ENCODE assay signal across 10 cellular contexts in genomic region chr15:36810656-36811449, GRCh38.
DNase-seq lines count a peak whose midpoint lies in the region; ATAC-seq, FAIRE-seq and TF ChIP-seq lines count a peak whose summit lies in the region.
"Had no signal": no experiment of that assay in that cellular context is flagged by ENCODE, and none has a peak within 500 bp of the region (broad histone marks: within the 10 kb centered on the region; RNA-seq: fewer than 3 reads in every experiment).

No MANE protein-coding gene starts in this region.

- no peaks in the 10 kb centered on the region for H3K27me3 Mint-ChIP-seq in mesothelial cell of epicardium (ENCODE audit: low read depth)

- H3K27ac Mint-ChIP-seq in mesothelial cell of epicardium = peak overlapping the region; percentile 97

- no peak overlapping the region for H3K4me3 Mint-ChIP-seq in mesothelial cell of epicardium

- no peak for DNase-seq in GM12891 (ENCODE audit: insufficient read length, low spot score)
- peak; percentile 7 for DNase-seq in RPMI7951 (ENCODE audit: low read depth)
- no peak for DNase-seq in mesothelial cell of epicardium (ENCODE audit: low spot score in 2 of 2, unreplicated experiment in 2 of 2)
- no peak for DNase-seq in NCI-H446 treated with DMSO at 0.1 percent for 48 hours (lab: John Stamatoyannopoulos, UW)
- DNase-seq in NCI-H1048 (lab: John Stamatoyannopoulos, UW) = no peak
- DNase-seq: activated CD4-positive, CD25-positive, alpha-beta regulatory T cell; body of pancreas had no signal

- no peak for TF ChIP-seq POLR2A in GM12891 (IDR thresholded peaks at IDR 0.05; ENCODE audit: low read depth, low read length)

- H3K36me3 Mint-ChIP-seq in mesothelial cell of epicardium = no peaks in the 10 kb centered on the region

- H3K4me1 Mint-ChIP-seq in mesothelial cell of epicardium = peaks cover 90% of the 10 kb centered on the region

- no peak for FAIRE-seq in GM12891 (lab: Jason Lieb, UNC)

- peak; percentile 57 for ATAC-seq in HG02759 (IDR thresholded peaks at IDR 0.05; ENCODE audit: unreplicated experiment)
- no peak for ATAC-seq in GM21737 (IDR thresholded peaks at IDR 0.05; ENCODE audit: unreplicated experiment)
- no peak for ATAC-seq in GM21447 (IDR thresholded peaks at IDR 0.05; ENCODE audit: unreplicated experiment)
- ATAC-seq: body of pancreas had no signal

- peak; percentile 43 for TF ChIP-seq CTCF in mesothelial cell of epicardium (IDR thresholded peaks at IDR 0.05; ENCODE audit: unreplicated experiment)

- H3K9me3 Mint-ChIP-seq in mesothelial cell of epicardium = no peaks in the 10 kb centered on the region

TF ChIP-seq in GM12891, 5 proteins besides CTCF, POLR2A, EP300 and RAD21:
- TF ChIP-seq PAX5 (IDR thresholded peaks at IDR 0.05; ENCODE audit: insufficient read depth, low read length, severe bottlenecking) (no peak), SPI1 (IDR thresholded peaks at IDR 0.05; ENCODE audit: low read depth, low read length) (peak; percentile 58), POU2F2 (IDR thresholded peaks at IDR 0.05; ENCODE audit: low read depth, low read length) (no peak), TAF1 (IDR thresholded peaks at IDR 0.05; ENCODE audit: low read depth, low read length) (no peak)
